Comparison of ENCODE assay signal across 2 cellular contexts in the genomic region with DNA sequence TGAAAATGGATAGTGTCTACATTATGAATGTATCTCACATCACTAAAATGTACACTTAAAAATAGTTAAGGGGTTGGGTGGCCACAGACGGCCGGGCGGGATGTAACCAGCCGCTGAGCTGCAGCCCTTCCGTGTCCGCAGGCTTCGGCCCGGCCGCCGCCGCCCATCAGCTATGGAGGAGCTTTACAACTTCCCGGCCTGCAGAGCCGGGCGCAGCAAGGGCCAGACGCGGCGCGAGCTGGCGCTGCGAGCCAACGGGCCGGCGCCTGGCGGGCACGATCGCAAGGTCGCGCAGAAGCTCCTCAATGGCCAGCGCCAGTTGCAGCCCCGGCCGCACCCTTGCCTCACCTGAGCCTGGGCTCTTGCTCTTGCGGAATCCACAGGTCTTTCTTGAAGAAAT.
TF ChIP-seq lines count a peak whose summit lies in the region.

No MANE protein-coding gene starts in this region.

TF ChIP-seq in IMR-90, 13 proteins besides CTCF, POLR2A, EP300 and RAD21:
- TF ChIP-seq RFX5 (IDR thresholded peaks at IDR 0.05; ENCODE audit: low read depth, low read length) (no peak), MXI1 (IDR thresholded peaks at IDR 0.05; ENCODE audit: borderline replicate concordance, low read depth, low read length) (no peak), CHD1 (IDR thresholded peaks at IDR 0.05; ENCODE audit: low read depth, low read length) (no peak), BHLHE40 (IDR thresholded peaks at IDR 0.05; ENCODE audit: low read depth, low read length) (no peak), CEBPB (IDR thresholded peaks at IDR 0.05; ENCODE audit: low read depth, low read length) (no peak), FOS (IDR thresholded peaks at IDR 0.05; ENCODE audit: low read depth, low read length) (no peak), MAFK (IDR thresholded peaks at IDR 0.05; ENCODE audit: low read depth, low read length) (no peak), MAZ (IDR thresholded peaks at IDR 0.05; ENCODE audit: borderline replicate concordance, low read depth, low read length) (no peak)

TF ChIP-seq in H1, 55 proteins besides CTCF, POLR2A, EP300 and RAD21:
- TF ChIP-seq EZH2 (IDR thresholded peaks at IDR 0.05; ENCODE audit: low read depth, low read length, severe bottlenecking): no peak
